Comparison of ENCODE assay signal across 18 cellular contexts in the genomic region with DNA sequence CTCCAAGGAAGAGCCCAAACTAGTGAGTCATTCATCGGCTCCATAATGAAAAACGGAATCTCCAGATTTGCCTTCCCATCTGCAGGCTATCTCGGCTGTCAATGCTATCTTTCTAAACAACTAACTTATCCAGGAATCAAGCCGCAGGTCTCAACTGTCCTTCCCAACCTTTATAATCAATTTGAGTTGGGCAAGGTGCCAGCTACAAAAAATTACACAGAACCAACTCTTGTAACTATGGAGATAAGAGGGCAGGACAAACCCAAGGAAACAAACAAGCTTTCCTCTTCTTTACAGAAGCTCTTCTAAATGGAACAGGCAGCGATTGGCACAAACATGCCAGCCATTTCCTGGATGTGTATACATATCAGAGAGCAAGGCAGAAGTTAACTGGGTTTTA.
DNase-seq lines count a peak whose midpoint lies in the region; ATAC-seq and TF ChIP-seq lines count a peak whose summit lies in the region.
"Had no signal": no experiment of that assay in that cellular context is flagged by ENCODE, and none has a peak within 500 bp of the region (broad histone marks: within the 10 kb centered on the region; RNA-seq: fewer than 3 reads in every experiment).

No MANE protein-coding gene starts in this region.

- H3K4me3 Mint-ChIP-seq in chondrocyte (ENCODE audit: unreplicated experiment) (no peak overlapping the region), WTC11 (no peak overlapping the region)
- H3K4me3 Mint-ChIP-seq: activated CD4-positive, alpha-beta memory T cell treated with anti-CD3 and anti-CD28 coated beads for 36 hours; activated naive CD4-positive, alpha-beta T cell treated with anti-CD3 and anti-CD28 coated beads for 36 hours; CD14-positive monocyte had no signal

- H3K27me3 Mint-ChIP-seq in chondrocyte (ENCODE audit: low read depth) (no peaks in the 10 kb centered on the region), WTC11 (ENCODE audit: low read depth) (no peaks in the 10 kb centered on the region)
- H3K27me3 Mint-ChIP-seq: activated CD4-positive, alpha-beta memory T cell treated with anti-CD3 and anti-CD28 coated beads for 36 hours had no signal

- DNase-seq in COLO668 (lab: John Stamatoyannopoulos, UW; ENCODE audit: unreplicated experiment) (peak; percentile 30), NCI-H1092 treated with DMSO at 0.1 percent for 48 hours (lab: John Stamatoyannopoulos, UW) (peak; percentile 25), NCI-H69 (lab: John Stamatoyannopoulos, UW) (peak; percentile 51), fibroblast of the aortic adventitia (ENCODE audit: low read depth) (peak; percentile 1), chondrocyte (ENCODE audit: low spot score) (no peak), HCEC 1CT (no peak), WTC11 (ENCODE audit: low spot score) (no peak), left cardiac atrium (no peak)
- DNase-seq: activated CD4-positive, alpha-beta memory T cell treated with anti-CD3 and anti-CD28 coated beads for 36 hours; activated naive CD4-positive, alpha-beta T cell treated with anti-CD3 and anti-CD28 coated beads for 36 hours; anterior cingulate cortex; central memory CD4-positive, alpha-beta T cell; effector memory CD4-positive, alpha-beta T cell; esophagus squamous epithelium; GM23248; left ventricle myocardium inferior; SHP77 treated with DMSO at 0.1 percent for 48 hours had no signal

- H3K4me1 Mint-ChIP-seq in chondrocyte (ENCODE audit: low read depth) (no peaks in the 10 kb centered on the region), WTC11 (no peaks in the 10 kb centered on the region)
- H3K4me1 Mint-ChIP-seq: CD14-positive monocyte had no signal

- intact Hi-C loops in left cardiac atrium (cut with DNase I) = no loop called here

- H3K9me3 Mint-ChIP-seq in chondrocyte (ENCODE audit: low read depth) (peaks cover 15% of the 10 kb centered on the region), WTC11 (peaks cover 19% of the 10 kb centered on the region)

- H3K4me3 ChIP-seq in fibroblast of the aortic adventitia (ENCODE audit: low read depth, low read length) = no peak overlapping the region
- H3K4me3 ChIP-seq: esophagus squamous epithelium, GM23248, left ventricle myocardium inferior had no signal

- CTCF ChIA-PET in WTC11 (lab: Charles Lee) = no interaction called here

- TF ChIP-seq CTCF in fibroblast of the aortic adventitia (IDR thresholded peaks at IDR 0.05; ENCODE audit: insufficient read depth, low read length) = no peak
- TF ChIP-seq CTCF in chondrocyte (IDR thresholded peaks at IDR 0.05) = no peak
- TF ChIP-seq CTCF in WTC11 (IDR thresholded peaks at IDR 0.05) = no peak

- no peaks in the 10 kb centered on the region for H3K36me3 Mint-ChIP-seq in chondrocyte (ENCODE audit: low read depth)
- no peaks in the 10 kb centered on the region for H3K36me3 Mint-ChIP-seq in WTC11
- H3K36me3 Mint-ChIP-seq: activated CD4-positive, alpha-beta memory T cell treated with anti-CD3 and anti-CD28 coated beads for 36 hours; CD14-positive monocyte had no signal

- ATAC-seq in WTC11 (no peak), left cardiac atrium (no peak)

- POLR2A ChIA-PET in WTC11 (lab: Charles Lee) = no interaction called here

- no peak overlapping the region for H3K27ac Mint-ChIP-seq in chondrocyte (ENCODE audit: unreplicated experiment)
- no peak overlapping the region for H3K27ac Mint-ChIP-seq in WTC11
- H3K27ac Mint-ChIP-seq: activated CD4-positive, alpha-beta memory T cell treated with anti-CD3 and anti-CD28 coated beads for 36 hours; activated naive CD4-positive, alpha-beta T cell treated with anti-CD3 and anti-CD28 coated beads for 36 hours; CD14-positive monocyte had no signal

TF ChIP-seq in WTC11, 78 proteins besides CTCF, POLR2A, EP300 and RAD21:
- TF ChIP-seq, protein P1, sequence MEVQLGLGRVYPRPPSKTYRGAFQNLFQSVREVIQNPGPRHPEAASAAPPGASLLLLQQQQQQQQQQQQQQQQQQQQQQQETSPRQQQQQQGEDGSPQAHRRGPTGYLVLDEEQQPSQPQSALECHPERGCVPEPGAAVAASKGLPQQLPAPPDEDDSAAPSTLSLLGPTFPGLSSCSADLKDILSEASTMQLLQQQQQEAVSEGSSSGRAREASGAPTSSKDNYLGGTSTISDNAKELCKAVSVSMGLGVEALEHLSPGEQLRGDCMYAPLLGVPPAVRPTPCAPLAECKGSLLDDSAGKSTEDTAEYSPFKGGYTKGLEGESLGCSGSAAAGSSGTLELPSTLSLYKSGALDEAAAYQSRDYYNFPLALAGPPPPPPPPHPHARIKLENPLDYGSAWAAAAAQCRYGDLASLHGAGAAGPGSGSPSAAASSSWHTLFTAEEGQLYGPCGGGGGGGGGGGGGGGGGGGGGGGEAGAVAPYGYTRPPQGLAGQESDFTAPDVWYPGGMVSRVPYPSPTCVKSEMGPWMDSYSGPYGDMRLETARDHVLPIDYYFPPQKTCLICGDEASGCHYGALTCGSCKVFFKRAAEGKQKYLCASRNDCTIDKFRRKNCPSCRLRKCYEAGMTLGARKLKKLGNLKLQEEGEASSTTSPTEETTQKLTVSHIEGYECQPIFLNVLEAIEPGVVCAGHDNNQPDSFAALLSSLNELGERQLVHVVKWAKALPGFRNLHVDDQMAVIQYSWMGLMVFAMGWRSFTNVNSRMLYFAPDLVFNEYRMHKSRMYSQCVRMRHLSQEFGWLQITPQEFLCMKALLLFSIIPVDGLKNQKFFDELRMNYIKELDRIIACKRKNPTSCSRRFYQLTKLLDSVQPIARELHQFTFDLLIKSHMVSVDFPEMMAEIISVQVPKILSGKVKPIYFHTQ (CRISPR knock-in tag; IDR thresholded peaks at IDR 0.05) = no peak
- TF ChIP-seq PRRX2 (CRISPR knock-in tag; IDR thresholded peaks at IDR 0.05) = no peak
- TF ChIP-seq CBFB (CRISPR knock-in tag; IDR thresholded peaks at IDR 0.05; ENCODE audit: low read depth) = no peak
- TF ChIP-seq FOXJ3 (CRISPR knock-in tag; IDR thresholded peaks at IDR 0.05; ENCODE audit: borderline replicate concordance) = no peak
- TF ChIP-seq, protein P2, sequence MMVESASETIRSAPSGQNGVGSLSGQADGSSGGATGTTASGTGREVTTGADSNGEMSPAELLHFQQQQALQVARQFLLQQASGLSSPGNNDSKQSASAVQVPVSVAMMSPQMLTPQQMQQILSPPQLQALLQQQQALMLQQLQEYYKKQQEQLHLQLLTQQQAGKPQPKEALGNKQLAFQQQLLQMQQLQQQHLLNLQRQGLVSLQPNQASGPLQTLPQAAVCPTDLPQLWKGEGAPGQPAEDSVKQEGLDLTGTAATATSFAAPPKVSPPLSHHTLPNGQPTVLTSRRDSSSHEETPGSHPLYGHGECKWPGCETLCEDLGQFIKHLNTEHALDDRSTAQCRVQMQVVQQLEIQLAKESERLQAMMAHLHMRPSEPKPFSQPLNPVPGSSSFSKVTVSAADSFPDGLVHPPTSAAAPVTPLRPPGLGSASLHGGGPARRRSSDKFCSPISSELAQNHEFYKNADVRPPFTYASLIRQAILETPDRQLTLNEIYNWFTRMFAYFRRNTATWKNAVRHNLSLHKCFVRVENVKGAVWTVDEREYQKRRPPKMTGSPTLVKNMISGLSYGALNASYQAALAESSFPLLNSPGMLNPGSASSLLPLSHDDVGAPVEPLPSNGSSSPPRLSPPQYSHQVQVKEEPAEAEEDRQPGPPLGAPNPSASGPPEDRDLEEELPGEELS (CRISPR knock-in tag; IDR thresholded peaks at IDR 0.05) = no peak
- TF ChIP-seq ZNF396 (CRISPR knock-in tag; IDR thresholded peaks at IDR 0.05; ENCODE audit: borderline replicate concordance) = no peak
- no peak for TF ChIP-seq ZNF423 (CRISPR knock-in tag; IDR thresholded peaks at IDR 0.05)
- no peak for TF ChIP-seq TCF7 (CRISPR knock-in tag; IDR thresholded peaks at IDR 0.05; ENCODE audit: low read depth)
- TF ChIP-seq NR1H2 (CRISPR knock-in tag; IDR thresholded peaks at IDR 0.05) = no peak
- no peak for TF ChIP-seq SP1 (CRISPR knock-in tag; conservative IDR thresholded peaks at IDR 0.05)

Comparison
In these comparisons a context has a peak if more than half of its experiments do, and no peak if none do; other contexts are left out.
1. DNase-seq: peak in COLO668 (single experiment), NCI-H1092 treated with DMSO at 0.1 percent for 48 hours (single experiment), NCI-H69 (single experiment) and fibroblast of the aortic adventitia (single experiment); none in chondrocyte (single experiment), HCEC 1CT (single experiment), WTC11 (single experiment) and left cardiac atrium (single experiment).